Comparison of ENCODE assay signal across 8 cellular contexts in the genomic region with DNA sequence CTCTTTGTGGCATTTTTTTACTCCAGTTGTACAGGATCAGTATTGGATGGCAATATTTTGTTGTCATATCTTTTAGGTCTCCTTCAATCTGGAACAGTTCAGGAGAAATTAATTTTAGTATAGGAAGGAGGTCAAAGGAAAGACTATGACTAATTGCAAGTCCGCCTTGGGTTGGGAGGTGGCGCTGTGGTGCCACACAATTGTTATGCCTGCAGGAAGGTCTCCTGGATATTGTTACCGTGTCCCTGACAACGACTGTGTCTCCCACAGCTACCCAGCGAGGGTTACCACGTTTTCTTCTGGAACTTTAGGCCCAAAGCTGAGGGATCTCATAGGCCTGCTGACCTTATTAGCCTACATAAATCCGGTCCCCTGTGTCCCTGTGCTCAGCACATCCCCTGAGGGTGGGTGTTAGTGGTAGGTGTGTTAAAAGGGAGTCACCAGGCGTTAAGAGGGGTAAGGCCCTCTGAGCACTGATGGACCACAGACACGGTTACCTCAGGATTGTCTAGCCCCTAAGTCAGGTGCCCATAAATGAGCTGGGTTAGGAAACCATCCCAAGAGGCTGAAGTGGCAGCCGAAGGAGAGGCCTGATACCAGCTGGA. TPM values are rescaled to one million over a fixed set of nuclear protein-coding genes. Genes with fewer than 3 reads are reported as not detected.
DNase-seq lines count a peak whose midpoint lies in the region; ATAC-seq and TF ChIP-seq lines count a peak whose summit lies in the region.

No MANE protein-coding gene starts in this region.

- no peaks in the 10 kb centered on the region for H3K9me3 ChIP-seq in prostate gland

- TF ChIP-seq POLR2A in prostate gland (IDR thresholded peaks at IDR 0.05) = no peak

- no peaks in the 10 kb centered on the region for H3K4me1 ChIP-seq in prostate gland (replicated peaks)

- H3K36me3 ChIP-seq in prostate gland = no peaks in the 10 kb centered on the region

- TF ChIP-seq CTCF in C4-2B (conservative IDR thresholded peaks at IDR 0.05) = peak; percentile 96
- TF ChIP-seq CTCF in LNCAP (IDR thresholded peaks at IDR 0.05) = peak; percentile 80
- peak; percentile 24 to 72 (median 60) for TF ChIP-seq CTCF in prostate gland (IDR thresholded peaks at IDR 0.05)

- intact Hi-C loops in head of caudate nucleus (cut with DNase I) = loop anchor here (5.0 to 10.0 kb wide), 2 partner anchors 137 to 380 kb away; no protein-coding TSS in a partner anchor
- intact Hi-C loops in prostate gland (cut with DNase I) = loop anchor here (5.0 to 10.0 kb wide), 7 partner anchors 70 to 980 kb away; a partner anchor contains a TSS

- WGBS in prostate gland = 40% methylated on average over 10 of the region's 10 CpGs

- H3K27ac ChIP-seq in C4-2B = no peak overlapping the region
- H3K27ac ChIP-seq in prostate gland = no peak overlapping the region

- no peak overlapping the region for H3K4me3 ChIP-seq in prostate gland

- peak; percentile 53 for ATAC-seq in GM19324 (IDR thresholded peaks at IDR 0.05; ENCODE audit: low FRiP score, unreplicated experiment)
- ATAC-seq in HG02970 (IDR thresholded peaks at IDR 0.05; ENCODE audit: low FRiP score, unreplicated experiment) = no peak

- H3K27me3 ChIP-seq in prostate gland (replicated peaks; ENCODE audit: insufficient read depth) = no peaks in the 10 kb centered on the region

- DNase-seq in RPMI8226 (peak; percentile 59), head of caudate nucleus (peak; percentile 53 to 89 (median 76)), prostate gland (ENCODE audit: low spot score) (peak; percentile 46)
- peak in 3 of 4 experiments; percentile 6 to 31 (median 13) for DNase-seq in activated naive CD4-positive, alpha-beta T cell (lab: John Stamatoyannopoulos, UW)

RNA-seq across cellular contexts. Expression of a gene that starts 31.5 kb away (rescaled TPM):
- total RNA-seq in prostate gland = 1 to 10 TPM; 5.2 to 9.5 TPM

Comparison
In these comparisons a context has a peak if more than half of its experiments do, and no peak if none do; other contexts are left out.
1. DNase-seq: peak in every context shown above with its lines; median percentile 76 in head of caudate nucleus; 59 in RPMI8226; 46 in prostate gland; 13 in activated naive CD4-positive, alpha-beta T cell.